36 cellular contexts compared by ENCODE assay signal in genomic region chr5:1264211-1264610, GRCh38. TPM values are rescaled to one million over a fixed set of nuclear protein-coding genes. Genes with fewer than 3 reads are reported as not detected.
"Had no signal": no experiment of that assay in that cellular context is flagged by ENCODE, and none has a peak within 500 bp of the region (broad histone marks: within the 10 kb centered on the region; RNA-seq: fewer than 3 reads in every experiment).

No MANE protein-coding gene starts in this region.

- H3K27me3 ChIP-seq: brain microvascular endothelial cell, SJCRH30 had no signal

- H3K27ac ChIP-seq: brain microvascular endothelial cell, PC-9, RWPE1, SJCRH30, SK-N-MC, WERI-Rb-1 had no signal

- ATAC-seq: activated CD8-positive, alpha-beta T cell treated with anti-CD3 and anti-CD28 coated beads for 36 hours; activated T-cell treated with anti-CD3 and anti-CD28 coated beads, Interleukin-2, amount 50 U/mL, for 72 hours; activated T-helper 17 cell treated with anti-CD3 and anti-CD28 coated beads, Interleukin-2, amount 50 U/mL, for 72 hours had no signal

- H3K4me3 ChIP-seq: PC-9, SJCRH30, SK-N-MC had no signal

- DNase-seq: activated CD4-positive, alpha-beta T cell treated with anti-CD3 and anti-CD28 coated beads, Interleukin-2, amount 10 ng/mL, durations not matched to agents 24 days and 14 days; activated CD4-positive, alpha-beta T cell treated with anti-CD3 and anti-CD28 coated beads, Interleukin-2, amount 50 U/mL, for 4 hours; activated CD8-positive, alpha-beta T cell treated with anti-CD3 and anti-CD28 coated beads for 36 hours; activated effector memory CD4-positive, alpha-beta T cell treated with anti-CD3 and anti-CD28 coated beads, Interleukin-2, amount 50 U/mL, for 16 hours; activated naive CD4-positive, alpha-beta T cell; activated naive CD4-positive, alpha-beta T cell treated with anti-CD3 and anti-CD28 coated beads, Interleukin-2, amount 50 U/mL, for 16 hours; activated naive CD8-positive, alpha-beta T cell treated with anti-CD3 and anti-CD28 coated beads for 36 hours; activated T-cell treated with anti-CD3 and anti-CD28 coated beads, Interleukin-2, amount 50 U/mL, for 1 hour; activated T-cell treated with anti-CD3 and anti-CD28 coated beads, Interleukin-2, amount 50 U/mL, for 72 hours; amniotic stem cell; aorta; brain microvascular endothelial cell; central memory CD4-positive, alpha-beta T cell; Kasumi-1; MM.1S; MV-4-11; NCI-H1092; NCI-H1436 treated with DMSO at 0.1 percent for 48 hours; NCI-H1694 treated with DMSO at 0.1 percent for 48 hours; NCI-H2029; NCI-H345; NCI-H524 treated with DMSO at 0.1 percent for 48 hours; NK-92 treated with Interleukin-12 subunit alpha and Interleukin-12 subunit beta, amount 100 ng/mL, for 24 hours; PC-9; Right ventricle myocardium superior; SJCRH30; T1000; WERI-Rb-1 had no signal

- H3K9me3 ChIP-seq: SJCRH30 had no signal

- H3K4me1 ChIP-seq: SJCRH30 had no signal

RNA-seq across cellular contexts. Expression of gene TERT, which starts 30.7 kb away (rescaled TPM):
- total RNA-seq: aorta, cerebellum, Right ventricle myocardium superior, SJCRH30 had no signal
- polyA plus RNA-seq: aorta had no signal

RNA-seq across cellular contexts. Expression of gene SLC6A18, which starts 39.0 kb away (rescaled TPM):
- total RNA-seq: activated CD4-positive, alpha-beta T cell treated with anti-CD3 and anti-CD28 coated beads, Interleukin-2, amount 10 ng/mL, durations not matched to agents 24 days and 14 days; activated CD8-positive, alpha-beta memory T cell treated with anti-CD3 and anti-CD28 coated beads for 36 hours; activated CD8-positive, alpha-beta T cell treated with anti-CD3 and anti-CD28 coated beads for 36 hours; activated naive CD8-positive, alpha-beta T cell treated with anti-CD3 and anti-CD28 coated beads for 36 hours; activated T-cell treated with anti-CD3 and anti-CD28 coated beads, Interleukin-2, amount 50 U/mL, for 72 hours; activated T-helper 17 cell treated with anti-CD3 and anti-CD28 coated beads, Interleukin-2, amount 50 U/mL, for 72 hours; aorta; cerebellum; NCI-H460; PC-9; Right ventricle myocardium superior; SJCRH30; T-helper 1 cell treated with Interleukin-12 subunit alpha and Interleukin-12 subunit beta and Interleukin-4 antibody, amounts not matched to agents 30 ng/mL and 1 ng/mL, for 36 hours; T-helper 2 cell treated with Interferon-gamma antibody and Interleukin-4, amounts not matched to agents 100 ng/mL and 5 ng/mL, for 36 hours had no signal
- polyA plus RNA-seq: aorta had no signal
